In the genomic region with DNA sequence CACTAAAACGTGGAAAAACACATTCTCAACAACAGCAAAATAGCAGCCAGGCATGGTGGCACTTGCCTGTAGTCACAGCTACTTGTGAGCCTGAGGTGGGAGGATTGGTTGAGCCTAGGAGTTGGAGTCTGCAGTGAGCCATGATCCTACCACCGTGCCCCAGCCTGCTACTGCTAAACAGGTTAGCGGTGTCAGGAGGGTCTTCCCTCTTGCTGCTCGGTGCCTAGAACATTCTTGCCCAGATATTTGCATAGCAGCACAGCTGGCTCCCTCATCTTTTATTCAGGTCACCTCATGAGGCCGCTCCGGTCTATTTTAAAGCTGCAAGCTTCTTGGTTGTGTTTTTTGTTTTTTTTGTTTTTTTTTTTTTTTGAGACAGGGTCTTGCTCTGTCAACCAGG, we compare ENCODE assay signal across 23 cellular contexts. TPM values are rescaled to one million over a fixed set of nuclear protein-coding genes. Genes with fewer than 3 reads are reported as not detected.
DNase-seq lines count a peak whose midpoint lies in the region; ATAC-seq and TF ChIP-seq lines count a peak whose summit lies in the region.
"Had no signal": no experiment of that assay in that cellular context is flagged by ENCODE, and none has a peak within 500 bp of the region (broad histone marks: within the 10 kb centered on the region; RNA-seq: fewer than 3 reads in every experiment).

No MANE protein-coding gene starts in this region.

- peaks cover 13% of the 10 kb centered on the region for H3K4me1 Mint-ChIP-seq in neural progenitor cell

- H3K9me3 Mint-ChIP-seq in neural progenitor cell, result peaks cover 12% of the 10 kb centered on the region

- intact Hi-C loops in dorsolateral prefrontal cortex (cut with DNase I), result loop anchor here in 1 of 2 donors (5.0 to 10.0 kb wide), 2 partner anchors 55 to 103 kb away; no protein-coding TSS in a partner anchor
- intact Hi-C loops in upper lobe of right lung (cut with DNase I), result no loop called here

- TF ChIP-seq POLR2A in tibial nerve (IDR thresholded peaks at IDR 0.05), result no peak

- H3K36me3 Mint-ChIP-seq in neural progenitor cell, result peaks cover 27% of the 10 kb centered on the region

- H3K27ac Mint-ChIP-seq in neural progenitor cell, result no peak overlapping the region

- H3K4me3 Mint-ChIP-seq in neural progenitor cell, result peak overlapping the region; percentile 38

- DNase-seq in GM12865 (ENCODE audit: low read depth) (peak; percentile 62), NCI-H526 (lab: John Stamatoyannopoulos, UW) (peak; percentile 10 to 66), dorsolateral prefrontal cortex (peak in 1 of 10 donors; percentile 22), neural progenitor cell (ENCODE audit: low spot score) (no peak), upper lobe of right lung (no peak), tibial nerve (ENCODE audit: low spot score in 2 of 2) (no peak)
- DNase-seq: activated CD4-positive, CD25-positive, alpha-beta regulatory T cell; activated naive CD4-positive, alpha-beta T cell treated with anti-CD3 and anti-CD28 coated beads, Interleukin-2, amount 50 U/mL, for 16 hours; activated T-cell treated with anti-CD3 and anti-CD28 coated beads, Interleukin-2, amount 50 U/mL, for 1 hour; CD8-positive, alpha-beta memory T cell; cerebellar nuclear complex; DMS79; heart right ventricle; IMR-90; left ventricle myocardium inferior; NCI-H1417 treated with DMSO at 0.1 percent for 48 hours; NCI-H510A treated with DMSO at 0.1 percent for 48 hours; nucleus accumbens; RPMI8226; stimulated activated CD4-positive, alpha-beta T cell treated with anti-CD3 and anti-CD28 coated beads, Interleukin-2, amount 100 ng/mL, for 48 hours; stimulated activated naive CD4-positive, alpha-beta T cell treated with Interleukin-2 at 50 U/mL for 16 hours had no signal

- H3K9me3 ChIP-seq in neural progenitor cell (ENCODE audit: low read depth) (peaks cover 3% of the 10 kb centered on the region), upper lobe of right lung (peaks cover 9% of the 10 kb centered on the region), tibial nerve (peaks cover 0 to 14% (median 3%) of the 10 kb centered on the region in 4 donors)

- H3K27ac ChIP-seq in dorsolateral prefrontal cortex (peak overlapping the region in 36 of 59 donors; percentile 6 to 75 (median 44)), neural progenitor cell (no peak overlapping the region), upper lobe of right lung (no peak overlapping the region), tibial nerve (no peak overlapping the region)
- H3K27ac ChIP-seq: heart right ventricle, left ventricle myocardium inferior had no signal

- peaks cover 3% of the 10 kb centered on the region for H3K4me1 ChIP-seq in neural progenitor cell
- peaks cover 14% of the 10 kb centered on the region for H3K4me1 ChIP-seq in upper lobe of right lung
- peaks cover 0 to 35% (median 8%) of the 10 kb centered on the region in 4 donors for H3K4me1 ChIP-seq in tibial nerve

- no peak for TF ChIP-seq CTCF in GM12865 (IDR thresholded peaks at IDR 0.05; ENCODE audit: insufficient read depth, low read depth, low read length, missing control alignments)
- no peak for TF ChIP-seq CTCF in dorsolateral prefrontal cortex (IDR thresholded peaks at IDR 0.05 in 54 of 56, conservative IDR thresholded peaks at IDR 0.05 in 2 of 56; ENCODE audit: low read depth in 1 of 56, partially characterized antibody in 56 of 56)
- TF ChIP-seq CTCF in neural progenitor cell (IDR thresholded peaks at IDR 0.05), result no peak
- TF ChIP-seq CTCF in upper lobe of right lung (IDR thresholded peaks at IDR 0.05), result no peak
- TF ChIP-seq CTCF in tibial nerve (IDR thresholded peaks at IDR 0.05), result no peak

- no peak overlapping the region for H3K9ac ChIP-seq in neural progenitor cell

- no peak overlapping the region for H3K4me3 ChIP-seq in GM12865 (ENCODE audit: low read depth, low read length)
- peak overlapping the region in 1 of 59 donors; percentile 20 for H3K4me3 ChIP-seq in dorsolateral prefrontal cortex
- no peak overlapping the region for H3K4me3 ChIP-seq in neural progenitor cell
- no peak overlapping the region for H3K4me3 ChIP-seq in upper lobe of right lung
- H3K4me3 ChIP-seq in tibial nerve, result no peak overlapping the region
- H3K4me3 ChIP-seq: heart right ventricle, left ventricle myocardium inferior had no signal

- peaks cover 13% of the 10 kb centered on the region for H3F3A ChIP-seq in neural progenitor cell (ENCODE audit: low read depth)

- H3K4me2 ChIP-seq in neural progenitor cell, result no peak overlapping the region

- WGBS in tibial nerve, 2 donors, result 68 to 74% methylated on average over 6 of the region's 6 CpGs

- H3K27me3 ChIP-seq in dorsolateral prefrontal cortex (no peaks in the 10 kb centered on the region), neural progenitor cell (no peaks in the 10 kb centered on the region), upper lobe of right lung (no peaks in the 10 kb centered on the region), tibial nerve (no peaks in the 10 kb centered on the region)
- H3K27me3 ChIP-seq: heart right ventricle had no signal

- H3K79me2 ChIP-seq in neural progenitor cell (ENCODE audit: low read depth), result peaks cover 30% of the 10 kb centered on the region

- no peak overlapping the region for H2AFZ ChIP-seq in neural progenitor cell (replicated peaks)

- H4K20me1 ChIP-seq in neural progenitor cell (ENCODE audit: low read depth), result peaks cover 13% of the 10 kb centered on the region

- H3K36me3 ChIP-seq in neural progenitor cell (no peaks in the 10 kb centered on the region), upper lobe of right lung (no peaks in the 10 kb centered on the region), tibial nerve (peaks cover 0 to 34% (median 0%) of the 10 kb centered on the region in 3 donors)

- H3K27me3 Mint-ChIP-seq in neural progenitor cell (ENCODE audit: insufficient read depth, low read depth), result peaks cover 11% of the 10 kb centered on the region

- no peak for ATAC-seq in upper lobe of right lung
- ATAC-seq in HG02763 (IDR thresholded peaks at IDR 0.05; ENCODE audit: unreplicated experiment), result no peak
- ATAC-seq: heart right ventricle, SK-N-SH treated with all-trans-retinoic acid at 6 μM for 48 hours had no signal

- no peak for TF ChIP-seq EP300 in tibial nerve (IDR thresholded peaks at IDR 0.05)

RNA-seq across cellular contexts. Expression of gene RABGEF1, which starts 2.9 kb away (rescaled TPM):
- 10 to 100 TPM; 30.2 to 59.5 (median 45.8) TPM for total RNA-seq in dorsolateral prefrontal cortex
- total RNA-seq in neural progenitor cell (ENCODE audit: low replicate concordance), result 26.5 and 36.5 TPM in 2 replicates
- total RNA-seq in upper lobe of right lung, result 23.1 TPM
- 10 to 100 TPM; 31.0 to 35.6 (median 34.5) TPM for total RNA-seq in tibial nerve

Comparison
In these comparisons a context has a peak if more than half of its experiments do, and no peak if none do; other contexts are left out.
1. DNase-seq: peak in GM12865 (single experiment) and NCI-H526 (2 of 2); none in neural progenitor cell (single experiment), upper lobe of right lung (single experiment) and tibial nerve (0 of 2).
2. H3K27ac ChIP-seq: peak in dorsolateral prefrontal cortex (36 of 59); none in neural progenitor cell (single experiment), upper lobe of right lung (single experiment) and tibial nerve (0 of 4).